Comparison of ENCODE assay signal across 16 cellular contexts in genomic region chr10:30070001-30070759, GRCh38. TPM values are rescaled to one million over a fixed set of nuclear protein-coding genes. Genes with fewer than 3 reads are reported as not detected.
DNase-seq lines count a peak whose midpoint lies in the region; ATAC-seq and TF ChIP-seq lines count a peak whose summit lies in the region.
"Had no signal": no experiment of that assay in that cellular context is flagged by ENCODE, and none has a peak within 500 bp of the region (broad histone marks: within the 10 kb centered on the region; RNA-seq: fewer than 3 reads in every experiment).

No MANE protein-coding gene starts in this region.

- ATAC-seq in IMR-90 (ENCODE audit: low read depth) (peak; percentile 50), right lobe of liver (peak; percentile 67 to 78 (median 76)), HG03442 (IDR thresholded peaks at IDR 0.05; ENCODE audit: unreplicated experiment) (no peak)

- no peaks in the 10 kb centered on the region; the same call in 1 of the 2 replicates for H3K9me1 ChIP-seq in IMR-90 (ENCODE audit: insufficient read depth, low read length)

- TF ChIP-seq CTCF in A673 (conservative IDR thresholded peaks at IDR 0.05; ENCODE audit: low read depth, low read length) = no peak
- no peak for TF ChIP-seq CTCF in IMR-90 (conservative IDR thresholded peaks at IDR 0.05; ENCODE audit: low read depth, low read length)
- no peak for TF ChIP-seq CTCF in choroid plexus epithelial cell (conservative IDR thresholded peaks at IDR 0.05; ENCODE audit: low read depth, low read length)
- TF ChIP-seq CTCF in right lobe of liver (IDR thresholded peaks at IDR 0.05) = no peak

- no peak overlapping the region for H3K4me3 ChIP-seq in A673 (ENCODE audit: low read depth, low read length, poor library complexity, severe bottlenecking)
- H3K4me3 ChIP-seq in IMR-90 (ENCODE audit: insufficient read depth, low read depth, low read length) = no peak overlapping the region
- no peak overlapping the region for H3K4me3 ChIP-seq in choroid plexus epithelial cell (ENCODE audit: low read depth, low read length)
- H3K4me3 ChIP-seq in right lobe of liver = no peak overlapping the region

- no peak for TF ChIP-seq RAD21 in IMR-90 (IDR thresholded peaks at IDR 0.05; ENCODE audit: low read length)

- no peak overlapping the region for H2BK120ac ChIP-seq in IMR-90 (ENCODE audit: low read depth, low read length)

- H3K56ac ChIP-seq in IMR-90 (ENCODE audit: extremely low read depth, insufficient read depth, low read length) = no peak overlapping the region

- DNase-seq in A673 (ENCODE audit: low spot score) (peak; percentile 57), IMR-90 (no peak), choroid plexus epithelial cell (ENCODE audit: low read depth) (peak; percentile 28), right lobe of liver (no peak), occipital lobe (lab: John Stamatoyannopoulos, UW) (no peak), H4 (ENCODE audit: low spot score) (no peak)
- DNase-seq in activated effector memory CD4-positive, alpha-beta T cell treated with Interleukin-2 at 50 U/mL for 16 hours = no peak
- DNase-seq: ACHN; activated CD4-positive, CD25-positive, alpha-beta regulatory T cell treated with anti-CD3 and anti-CD28 coated beads, Interleukin-2, amount 50 U/mL, for 72 hours; activated naive CD4-positive, alpha-beta T cell; COR-L47; effector CD8-positive, alpha-beta T cell; H9; stimulated activated CD4-positive, alpha-beta T cell treated with anti-CD3 and anti-CD28 coated beads, Interleukin-4, amount 100 ng/mL, for 24 hours had no signal

- H4K91ac ChIP-seq in IMR-90 (ENCODE audit: insufficient read depth, low read depth, low read length) = no peak overlapping the region

- H3K27me3 ChIP-seq in A673 (replicated peaks; ENCODE audit: insufficient read depth, low read depth, low read length, poor library complexity) = no peaks in the 10 kb centered on the region
- H3K27me3 ChIP-seq in IMR-90 (ENCODE audit: control insufficient read depth, insufficient read depth, low read length) = peaks cover 2% of the 10 kb centered on the region; the same call in 1 of the 2 replicates
- no peaks in the 10 kb centered on the region for H3K27me3 ChIP-seq in right lobe of liver

- peak overlapping the region; percentile 34 for H2AFZ ChIP-seq in IMR-90 (replicated peaks; ENCODE audit: low read length, poor library complexity)

- no peak overlapping the region for H2BK5ac ChIP-seq in IMR-90 (ENCODE audit: low read depth, low read length, poor library complexity, severe bottlenecking)

- no peak overlapping the region for H3K4me2 ChIP-seq in IMR-90 (ENCODE audit: low read depth, low read length)

- peak overlapping the region in 1 of 2 experiments; percentile 2; a peak in 1 of 4 replicates for H4K8ac ChIP-seq in IMR-90 (ENCODE audit: low read depth in 2 of 2, low read length in 2 of 2)

- intact Hi-C loops in A673 (cut with micrococcal nuclease; ENCODE audit: unreplicated experiment) (no loop called here), IMR-90 (cut with micrococcal nuclease) (no loop called here), right lobe of liver (cut with DNase I) (no loop called here)

- no peaks in the 10 kb centered on the region for H4K20me1 ChIP-seq in IMR-90 (ENCODE audit: insufficient read depth, low read length)

- no peak overlapping the region for H2AK5ac ChIP-seq in IMR-90 (ENCODE audit: low read depth, low read length)

- peaks cover 61% of the 10 kb centered on the region for H3K4me1 ChIP-seq in A673 (ENCODE audit: insufficient read depth, low read length, poor library complexity, severe bottlenecking)
- H3K4me1 ChIP-seq in IMR-90 (ENCODE audit: control insufficient read depth, insufficient read depth, low read length) = peaks cover 6% of the 10 kb centered on the region
- H3K4me1 ChIP-seq in right lobe of liver = peaks cover 0 to 5% (median 0%) of the 10 kb centered on the region in 4 donors

- no peaks in the 10 kb centered on the region for H3K79me1 ChIP-seq in IMR-90 (ENCODE audit: low read depth in 1 of 2, low read length in 2 of 2)

- H2BK20ac ChIP-seq in IMR-90 (ENCODE audit: low read depth, low read length) = peak overlapping the region; percentile 30; the same call in 1 of the 2 replicates

- H3K27ac ChIP-seq in A673 (ENCODE audit: low read depth, low read length, poor library complexity, severe bottlenecking) (peak overlapping the region; percentile 96), IMR-90 (ENCODE audit: insufficient read depth, low read length) (no peak overlapping the region), right lobe of liver (no peak overlapping the region)
- H3K27ac ChIP-seq: RWPE1 had no signal

- H3K14ac ChIP-seq in IMR-90 (replicated peaks; ENCODE audit: low read depth, low read length) = no peak overlapping the region

- POLR2A ChIA-PET in A673 (lab: Charles Lee; ENCODE audit: low non-redundant PET) = no interaction called here
- POLR2A ChIA-PET in IMR-90 (lab: Charles Lee; ENCODE audit: unreplicated experiment) = no interaction called here

- H2AK9ac ChIP-seq in IMR-90 (replicated peaks; ENCODE audit: low read depth, low read length, poor library complexity) = no peak overlapping the region

- 60% methylated on average over 5 of the region's 13 CpGs; no CpG with 5 or more reads in 1 of the 2 experiments for WGBS in IMR-90 (ENCODE audit: extremely low coverage in 2 of 2, insufficient read length in 1 of 2), 2 experiments
- WGBS in right lobe of liver (ENCODE audit: insufficient coverage, low coverage, low lambda C conversion rate, missing lambda C conversion rate) = 59% methylated on average over 13 of the region's 13 CpGs

- H4K5ac ChIP-seq in IMR-90 (ENCODE audit: low read depth, low read length) = no peak overlapping the region

- H3K9me3 ChIP-seq in A673 (ENCODE audit: low read depth, low read length, poor library complexity, severe bottlenecking) (no peaks in the 10 kb centered on the region), IMR-90 (ENCODE audit: control insufficient read depth, insufficient read depth, low read length) (no peaks in the 10 kb centered on the region), right lobe of liver (no peaks in the 10 kb centered on the region)

- TF ChIP-seq POLR2A in IMR-90 (IDR thresholded peaks at IDR 0.05; ENCODE audit: low read depth, low read length) = no peak
- TF ChIP-seq POLR2A in right lobe of liver (IDR thresholded peaks at IDR 0.05) = no peak

- no peak overlapping the region for H2BK15ac ChIP-seq in IMR-90 (ENCODE audit: low read depth, low read length)

- in situ Hi-C loops in IMR-90 (cut with MboI; ENCODE audit: low sequenced_read_pairs) = no loop called here

- H3K9ac ChIP-seq in IMR-90 (ENCODE audit: low read depth, low read length) = no peak overlapping the region

- H3K18ac ChIP-seq in IMR-90 (ENCODE audit: low read depth, low read length) = no peak overlapping the region

- H3K36me3 ChIP-seq in A673 (ENCODE audit: insufficient read depth, low read length, poor library complexity, severe bottlenecking) (no peaks in the 10 kb centered on the region), IMR-90 (ENCODE audit: control insufficient read depth, insufficient read depth, low read length) (no peaks in the 10 kb centered on the region), right lobe of liver (no peaks in the 10 kb centered on the region)

- CTCF ChIA-PET in A673 (lab: Charles Lee) = no interaction called here
- CTCF ChIA-PET in IMR-90 (lab: Yijun Ruan, JAX) = no interaction called here

- BruUV-seq in A673 (replicated peaks; lab: Mats Ljungman, UMichigan) = no TSS peak
- no TSS peak for BruUV-seq in IMR-90 (replicated peaks; lab: Mats Ljungman, UMichigan)

- dilution Hi-C loops in IMR-90 (cut with HindIII; ENCODE audit: low sequenced_read_pairs, unreplicated experiment) = no loop called here

- no peak overlapping the region for H3K23ac ChIP-seq in IMR-90 (ENCODE audit: low read depth, low read length)

- no peak overlapping the region; the same call in 1 of the 2 replicates for H3K4ac ChIP-seq in IMR-90 (ENCODE audit: low read depth, low read length)

TF ChIP-seq in IMR-90, 13 proteins besides CTCF, POLR2A, EP300 and RAD21:
- TF ChIP-seq RCOR1 (IDR thresholded peaks at IDR 0.05; ENCODE audit: insufficient replicate concordance, low read length) (no peak), MAFK (IDR thresholded peaks at IDR 0.05; ENCODE audit: low read depth, low read length) (no peak), MXI1 (IDR thresholded peaks at IDR 0.05; ENCODE audit: borderline replicate concordance, low read depth, low read length) (no peak), MAZ (IDR thresholded peaks at IDR 0.05; ENCODE audit: borderline replicate concordance, low read depth, low read length) (no peak), CEBPB (IDR thresholded peaks at IDR 0.05; ENCODE audit: low read depth, low read length) (0 out of 2 replicates have a peak, but pooled peaks have one; percentile 16)
TF ChIP-seq in IMR-90: peak in this region for 1.

RNA-seq across cellular contexts. Expression of gene JCAD, which starts 10.8 kb away (rescaled TPM):
- total RNA-seq in A673 (2021) (62.0 and 65.8 TPM in 2 replicates), IMR-90 (2012; rRNA removed) (16.8 and 18.9 TPM in 2 replicates), right lobe of liver (1 to 10 TPM; 1.4 to 3.7 (median 2.0) TPM), occipital lobe (8.4 TPM)
- polyA plus RNA-seq in IMR-90 (2012; rRNA removed) = 14.8 and 15.9 TPM in 2 replicates
- polyA plus RNA-seq in IMR-90 (2012; cell fraction: cytosol; rRNA removed) = 9.1 and 12.2 TPM in 2 replicates
- 7.2 and 16.6 TPM in 2 replicates for polyA plus RNA-seq in IMR-90 (2012; cell fraction: nucleus; rRNA removed; ENCODE audit: low replicate concordance)
- 4.1 and 5.2 TPM in 2 replicates for total RNA-seq in H4 (2014; rRNA removed; shearing (Covaris generic))

Comparison
In these comparisons a context has a peak if more than half of its experiments do, and no peak if none do; other contexts are left out.
1. DNase-seq: peak in A673 (single experiment) and choroid plexus epithelial cell (single experiment); none in IMR-90 (single experiment), right lobe of liver (0 of 3), activated effector memory CD4-positive, alpha-beta T cell treated with Interleukin-2 at 50 U/mL for 16 hours (single experiment), occipital lobe (single experiment) and H4 (single experiment).